Comparison of ENCODE assay signal across 21 cellular contexts in genomic region chr22:27573992-27574391, GRCh38.
"Had no signal": no experiment of that assay in that cellular context is flagged by ENCODE, and none has a peak within 500 bp of the region (broad histone marks: within the 10 kb centered on the region; RNA-seq: fewer than 3 reads in every experiment).

No MANE protein-coding gene starts in this region.

- H3K9me3 ChIP-seq: mucosa of descending colon, thoracic aorta had no signal

- H3K27ac ChIP-seq: cardiac muscle cell, gastroesophageal sphincter, heart left ventricle, thoracic aorta, upper lobe of left lung had no signal

- H3K27me3 ChIP-seq: cardiac muscle cell had no signal

- H3K4me1 Mint-ChIP-seq: activated naive CD8-positive, alpha-beta T cell treated with anti-CD3 and anti-CD28 coated beads for 36 hours; memory B cell; stimulated activated naive B cell treated with anti-CD40 and anti-IgM and Interleukin-4, amounts not matched to agents 10 μg/mL and 1 μg/mL and 100 μg/mL, for 72 hours had no signal

- H3K27ac Mint-ChIP-seq: activated CD4-positive, alpha-beta memory T cell treated with anti-CD3 and anti-CD28 coated beads for 36 hours; activated naive CD8-positive, alpha-beta T cell treated with anti-CD3 and anti-CD28 coated beads for 36 hours; memory B cell; progenitor cell of endocrine pancreas; stimulated activated naive B cell treated with anti-CD40 and anti-IgM and Interleukin-4, amounts not matched to agents 10 μg/mL and 1 μg/mL and 100 μg/mL, for 72 hours had no signal

- H3K4me3 ChIP-seq: cardiac muscle cell, gastroesophageal sphincter, heart left ventricle, mucosa of descending colon, thoracic aorta, upper lobe of left lung had no signal

- H3K9me3 Mint-ChIP-seq: activated naive CD8-positive, alpha-beta T cell treated with anti-CD3 and anti-CD28 coated beads for 36 hours had no signal

- DNase-seq: activated CD4-positive, alpha-beta memory T cell treated with anti-CD3 and anti-CD28 coated beads for 36 hours; activated CD4-positive, alpha-beta T cell treated with anti-CD3 and anti-CD28 coated beads for 48 hours; activated naive CD4-positive, alpha-beta T cell treated with Interleukin-2 at 50 U/mL for 16 hours; activated naive CD8-positive, alpha-beta T cell treated with anti-CD3 and anti-CD28 coated beads for 36 hours; activated T-cell treated with anti-CD3 and anti-CD28 coated beads, Interleukin-2, amount 50 U/mL, for 48 hours; dermis blood vessel endothelial cell; effector CD8-positive, alpha-beta T cell; heart left ventricle; islet precursor cell; left cardiac atrium; mucosa of descending colon; stimulated activated CD4-positive, alpha-beta T cell treated with anti-CD3 and anti-CD28 coated beads, Interleukin-2, amount 100 ng/mL, for 48 hours; stimulated activated CD8-positive, alpha-beta memory T cell treated with anti-CD3 and anti-CD28 coated beads, Interleukin-4, amount 100 ng/mL, for 48 hours; stimulated activated naive B cell treated with anti-CD40 and anti-IgM and Interleukin-4, amounts not matched to agents 10 μg/mL and 1 μg/mL and 100 μg/mL, for 72 hours; upper lobe of left lung had no signal

- H3K36me3 ChIP-seq: cardiac muscle cell, gastroesophageal sphincter, heart left ventricle, thoracic aorta, upper lobe of left lung had no signal

- H3K36me3 Mint-ChIP-seq: activated CD4-positive, alpha-beta memory T cell treated with anti-CD3 and anti-CD28 coated beads for 36 hours; activated naive CD8-positive, alpha-beta T cell treated with anti-CD3 and anti-CD28 coated beads for 36 hours; memory B cell; stimulated activated naive B cell treated with anti-CD40 and anti-IgM and Interleukin-4, amounts not matched to agents 10 μg/mL and 1 μg/mL and 100 μg/mL, for 72 hours had no signal

- H3K4me3 Mint-ChIP-seq: activated CD4-positive, alpha-beta memory T cell treated with anti-CD3 and anti-CD28 coated beads for 36 hours; activated naive CD8-positive, alpha-beta T cell treated with anti-CD3 and anti-CD28 coated beads for 36 hours; memory B cell; stimulated activated naive B cell treated with anti-CD40 and anti-IgM and Interleukin-4, amounts not matched to agents 10 μg/mL and 1 μg/mL and 100 μg/mL, for 72 hours had no signal

- ATAC-seq: esophagus mucosa; gastroesophageal sphincter; heart left ventricle; left cardiac atrium; mucosa of descending colon; stimulated activated naive B cell treated with anti-CD40 and anti-IgM and Interleukin-4, amounts not matched to agents 10 μg/mL and 1 μg/mL and 100 μg/mL, for 72 hours had no signal
